1 cellular context compared by ENCODE assay signal in genomic region chr2:120236296-120236695, GRCh38.
TF ChIP-seq lines count a peak whose summit lies in the region.

No MANE protein-coding gene starts in this region.

TF ChIP-seq in H1, 55 proteins besides CTCF, POLR2A, EP300 and RAD21:
- no peak for TF ChIP-seq BRCA1 (IDR thresholded peaks at IDR 0.05; ENCODE audit: low read depth, low read length)
- TF ChIP-seq CBX5 (IDR thresholded peaks at IDR 0.05; ENCODE audit: low read depth, low read length), result no peak
- no peak for TF ChIP-seq SUZ12 (IDR thresholded peaks at IDR 0.05; ENCODE audit: low read length)
